Comparison of ENCODE assay signal across 21 cellular contexts in the genomic region with DNA sequence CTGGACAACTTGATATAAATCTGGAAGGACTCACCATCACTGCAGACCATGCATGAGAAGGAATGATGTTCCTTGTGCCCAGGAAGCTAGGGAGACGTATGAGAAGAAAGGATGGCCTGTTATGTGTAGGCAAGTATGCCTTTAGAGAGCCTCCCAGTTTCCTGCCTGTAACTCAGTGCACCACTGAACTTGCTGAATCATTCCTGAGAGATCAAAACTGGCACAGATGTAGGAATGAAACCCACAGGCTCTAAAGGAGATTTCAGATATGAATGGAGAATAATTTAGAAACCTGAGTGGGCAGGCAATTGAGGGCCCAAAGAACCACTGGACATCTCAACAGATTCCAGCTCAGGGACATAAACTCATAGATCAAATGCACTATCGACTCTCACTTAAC. TPM values are rescaled to one million over a fixed set of nuclear protein-coding genes. Genes with fewer than 3 reads are reported as not detected.
DNase-seq lines count a peak whose midpoint lies in the region; ATAC-seq, FAIRE-seq and TF ChIP-seq lines count a peak whose summit lies in the region.
"Had no signal": no experiment of that assay in that cellular context is flagged by ENCODE, and none has a peak within 500 bp of the region (broad histone marks: within the 10 kb centered on the region; RNA-seq: fewer than 3 reads in every experiment).

No MANE protein-coding gene starts in this region.

- no peak for TF ChIP-seq EP300 in esophagus muscularis mucosa (IDR thresholded peaks at IDR 0.05)

- H4K8ac ChIP-seq in neuronal stem cell (ENCODE audit: low read depth, low read length), result no peak overlapping the region

- H2BK120ac ChIP-seq in neuronal stem cell (ENCODE audit: low read depth, low read length), result no peak overlapping the region

- no peaks in the 10 kb centered on the region for H3K27me3 ChIP-seq in neuronal stem cell (ENCODE audit: control insufficient read depth in 3 of 3, insufficient read depth in 3 of 3, low read depth in 1 of 3, low read length in 3 of 3)
- H3K27me3 ChIP-seq in esophagus muscularis mucosa, result no peaks in the 10 kb centered on the region
- H3K27me3 ChIP-seq: neural progenitor cell, right atrium auricular region had no signal

- no peak overlapping the region for H2AK5ac ChIP-seq in neuronal stem cell (ENCODE audit: low read depth, low read length)

- WGBS in neuronal stem cell (ENCODE audit: extremely low coverage in 2 of 2, insufficient read length in 2 of 2, insufficient replicate concordance in 1 of 2), 2 donors, result no CpG with 5 or more reads among the region's 2 CpGs
- 83% methylated on average over 2 of the region's 2 CpGs for WGBS in esophagus muscularis mucosa

- H3K4me1 Mint-ChIP-seq in chondrocyte (ENCODE audit: low read depth), result peaks cover 30% of the 10 kb centered on the region
- H3K4me1 Mint-ChIP-seq: activated naive CD4-positive, alpha-beta T cell treated with anti-CD3 and anti-CD28 coated beads, Interleukin-2, amount 50 U/mL, for 24 hours; neural progenitor cell had no signal

- H3K79me1 ChIP-seq in neuronal stem cell (ENCODE audit: low read depth, low read length), result no peaks in the 10 kb centered on the region

- no peak overlapping the region for H3K4me2 ChIP-seq in neuronal stem cell (ENCODE audit: insufficient read depth, low read length, poor library complexity, severe bottlenecking)
- H3K4me2 ChIP-seq: neural progenitor cell had no signal

- H3K27me3 Mint-ChIP-seq in chondrocyte (ENCODE audit: low read depth), result no peaks in the 10 kb centered on the region

- no peak overlapping the region for H3K14ac ChIP-seq in neuronal stem cell (ENCODE audit: low read length)

- H3K36me3 Mint-ChIP-seq in chondrocyte (ENCODE audit: low read depth), result peaks cover 3% of the 10 kb centered on the region
- H3K36me3 Mint-ChIP-seq: activated naive CD4-positive, alpha-beta T cell treated with anti-CD3 and anti-CD28 coated beads, Interleukin-2, amount 50 U/mL, for 24 hours; neural progenitor cell had no signal

- no peak for FAIRE-seq in RCC 7860 (lab: Jason Lieb, UNC)
- FAIRE-seq: endometrium, HepG2 had no signal

- no peak overlapping the region for H3K9ac ChIP-seq in neuronal stem cell (ENCODE audit: low read depth, low read length, poor library complexity)
- H3K9ac ChIP-seq: neural progenitor cell had no signal

- H4K91ac ChIP-seq in neuronal stem cell (ENCODE audit: low read depth, low read length, poor library complexity), result no peak overlapping the region

- H3K36me3 ChIP-seq in neuronal stem cell (replicated peaks in 1 of 2; ENCODE audit: control insufficient read depth in 2 of 2, insufficient read depth in 2 of 2, low read length in 2 of 2), result no peaks in the 10 kb centered on the region
- no peaks in the 10 kb centered on the region for H3K36me3 ChIP-seq in esophagus muscularis mucosa
- H3K36me3 ChIP-seq: neural progenitor cell, right atrium auricular region had no signal

- no peak overlapping the region for H3K4me3 Mint-ChIP-seq in chondrocyte (ENCODE audit: unreplicated experiment)
- H3K4me3 Mint-ChIP-seq: activated naive CD4-positive, alpha-beta T cell treated with anti-CD3 and anti-CD28 coated beads, Interleukin-2, amount 50 U/mL, for 24 hours; neural progenitor cell had no signal

- peaks cover 2% of the 10 kb centered on the region for H3K9me3 Mint-ChIP-seq in chondrocyte (ENCODE audit: low read depth)
- H3K9me3 Mint-ChIP-seq: activated naive CD4-positive, alpha-beta T cell treated with anti-CD3 and anti-CD28 coated beads, Interleukin-2, amount 50 U/mL, for 24 hours had no signal

- no peak for TF ChIP-seq CTCF in chondrocyte (IDR thresholded peaks at IDR 0.05)
- TF ChIP-seq CTCF in esophagus muscularis mucosa (IDR thresholded peaks at IDR 0.05), result no peak

- no peak overlapping the region for H3K18ac ChIP-seq in neuronal stem cell (ENCODE audit: low read length)

- no peak for ATAC-seq in HG03469 (IDR thresholded peaks at IDR 0.05; ENCODE audit: unreplicated experiment)
- ATAC-seq: HepG2 had no signal

- no peak overlapping the region for H3K4ac ChIP-seq in neuronal stem cell (ENCODE audit: low read length)

- peak overlapping the region; percentile 19 for H2AFZ ChIP-seq in neuronal stem cell (ENCODE audit: low read length)
- H2AFZ ChIP-seq: neural progenitor cell had no signal

- H2BK15ac ChIP-seq in neuronal stem cell (ENCODE audit: low read length), result no peak overlapping the region

- no peak overlapping the region for H3K23ac ChIP-seq in neuronal stem cell (ENCODE audit: low read depth, low read length, poor library complexity)

- H2BK5ac ChIP-seq in neuronal stem cell (ENCODE audit: low read length), result no peak overlapping the region

- peak overlapping the region; percentile 30 for H3K27ac Mint-ChIP-seq in chondrocyte (ENCODE audit: unreplicated experiment)
- H3K27ac Mint-ChIP-seq: activated naive CD4-positive, alpha-beta T cell treated with anti-CD3 and anti-CD28 coated beads, Interleukin-2, amount 50 U/mL, for 24 hours; neural progenitor cell had no signal

- DNase-seq in GM04504 (ENCODE audit: low read depth), result peak; percentile 30
- DNase-seq in RCC 7860 (ENCODE audit: low spot score), result peak; percentile 28
- no peak for DNase-seq in chondrocyte (ENCODE audit: low spot score)
- DNase-seq in neuronal stem cell (ENCODE audit: low spot score), result no peak
- DNase-seq in NCI-H1436 (lab: John Stamatoyannopoulos, UW), result no peak
- no peak for DNase-seq in activated effector memory CD4-positive, alpha-beta T cell treated with Interleukin-2 at 50 U/mL for 16 hours
- no peak for DNase-seq in esophagus muscularis mucosa (ENCODE audit: extremely low spot score)
- DNase-seq: activated CD4-positive, alpha-beta T cell treated with anti-CD3 and anti-CD28 coated beads for 48 hours; activated CD8-positive, alpha-beta memory T cell treated with anti-CD3 and anti-CD28 coated beads, Interleukin-2, amount 50 U/mL, for 48 hours; C1 segment of cervical spinal cord; central memory CD4-positive, alpha-beta T cell; glutamatergic neuron; mesendoderm; NCI-H1092; Right ventricle myocardium superior had no signal

- no peak overlapping the region for H3K4me3 ChIP-seq in neuronal stem cell (ENCODE audit: low read length in 2 of 2)
- H3K4me3 ChIP-seq in esophagus muscularis mucosa, result no peak overlapping the region
- H3K4me3 ChIP-seq: neural progenitor cell, right atrium auricular region had no signal

- no peak for TF ChIP-seq POLR2A in esophagus muscularis mucosa (IDR thresholded peaks at IDR 0.05; ENCODE audit: low read depth)

- H3K4me1 ChIP-seq in neuronal stem cell (ENCODE audit: control insufficient read depth in 2 of 2, insufficient read depth in 1 of 2, low read depth in 1 of 2, low read length in 2 of 2) (peaks cover 0 to 6% of the 10 kb centered on the region in 2 donors), esophagus muscularis mucosa (peaks cover 0 to 12% (median 0%) of the 10 kb centered on the region in 4 donors)
- H3K4me1 ChIP-seq: neural progenitor cell, right atrium auricular region had no signal

- H3K27ac ChIP-seq in neuronal stem cell (replicated peaks; ENCODE audit: low read length), result no peak overlapping the region
- H3K27ac ChIP-seq in esophagus muscularis mucosa (replicated peaks in 1 of 4), result no peak overlapping the region
- H3K27ac ChIP-seq: neural progenitor cell, right atrium auricular region had no signal

- H2BK12ac ChIP-seq in neuronal stem cell (ENCODE audit: low read length), result no peak overlapping the region

- intact Hi-C loops in esophagus muscularis mucosa (cut with DNase I), result no loop called here

- peaks cover 0 to 9% of the 10 kb centered on the region in 2 donors for H3K9me3 ChIP-seq in neuronal stem cell (replicated peaks in 1 of 2; ENCODE audit: control insufficient read depth in 2 of 2, insufficient read depth in 1 of 2, low read depth in 1 of 2, low read length in 2 of 2)
- H3K9me3 ChIP-seq in esophagus muscularis mucosa, result no peaks in the 10 kb centered on the region
- H3K9me3 ChIP-seq: right atrium auricular region had no signal

RNA-seq across cellular contexts. Expression of gene PRSS23, which starts 38.4 kb away (rescaled TPM):
- 464 to 742 TPM (median 737 TPM) in 3 replicates for total RNA-seq in chondrocyte
- 287 TPM for polyA plus RNA-seq in neuronal stem cell (2013, experiment 1 of 2)
- polyA plus RNA-seq in neuronal stem cell (2013, experiment 2 of 2), result 281 TPM
- 10 to 100 TPM; 33.4 to 68.8 (median 46.4) TPM for total RNA-seq in esophagus muscularis mucosa

Comparison
In these comparisons a context has a peak if more than half of its experiments do, and no peak if none do; other contexts are left out.
1. DNase-seq: peak in GM04504 (single experiment) and RCC 7860 (single experiment); none in chondrocyte (single experiment), neuronal stem cell (single experiment), NCI-H1436 (single experiment), activated effector memory CD4-positive, alpha-beta T cell treated with Interleukin-2 at 50 U/mL for 16 hours (single experiment) and esophagus muscularis mucosa (single experiment).